Comparison of ENCODE assay signal across 2 cellular contexts in genomic region chr16:68236804-68237242, GRCh38.
TF ChIP-seq lines count a peak whose summit lies in the region.

No MANE protein-coding gene starts in this region.

TF ChIP-seq in SK-N-SH, 30 proteins besides CTCF, POLR2A, EP300 and RAD21 (continued from another document):
- TF ChIP-seq ZBTB33 (IDR thresholded peaks at IDR 0.05; ENCODE audit: borderline replicate concordance, low read depth) (no peak), FOXM1 (IDR thresholded peaks at IDR 0.05; ENCODE audit: low read depth) (no peak), NFIC (IDR thresholded peaks at IDR 0.05; ENCODE audit: borderline replicate concordance) (no peak), TAF1 (IDR thresholded peaks at IDR 0.05; ENCODE audit: borderline replicate concordance, low read depth, low read length) (no peak), USF1 (IDR thresholded peaks at IDR 0.05; ENCODE audit: borderline replicate concordance, low read depth) (no peak), YY1 (IDR thresholded peaks at IDR 0.05; ENCODE audit: low read depth) (no peak), MEF2A (IDR thresholded peaks at IDR 0.05; ENCODE audit: borderline replicate concordance, low read depth) (no peak), MXI1 (IDR thresholded peaks at IDR 0.05; ENCODE audit: low read depth, low read length) (no peak)

TF ChIP-seq in SK-N-SH treated with all-trans-retinoic acid at 6 μM for 48 hours, 23 proteins besides CTCF, POLR2A, EP300 and RAD21 (continued from another document):
- TF ChIP-seq CSRNP3 (CRISPR knock-in tag; IDR thresholded peaks at IDR 0.05), result no peak
